Comparison of ENCODE assay signal across 20 cellular contexts in the genomic region with DNA sequence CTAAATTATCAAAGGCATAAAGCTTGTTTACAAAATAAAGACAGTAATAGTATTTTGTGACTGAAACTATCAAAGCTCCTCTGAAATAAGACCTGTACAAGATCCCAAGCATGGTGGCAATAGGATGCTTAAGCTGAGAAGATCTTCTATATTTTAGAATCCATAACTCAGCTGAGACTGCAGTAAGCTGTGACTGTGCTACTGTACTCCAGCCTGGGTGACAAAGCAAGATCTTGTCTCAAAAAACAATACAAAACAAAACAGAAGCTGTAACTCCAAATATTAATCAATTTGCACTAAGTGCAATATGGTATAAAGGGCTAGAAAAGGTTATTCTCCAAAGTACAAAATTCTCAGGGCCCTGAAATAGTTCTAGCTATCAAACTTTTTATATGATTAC. TPM values are rescaled to one million over a fixed set of nuclear protein-coding genes. Genes with fewer than 3 reads are reported as not detected.
DNase-seq lines count a peak whose midpoint lies in the region; ATAC-seq, FAIRE-seq and TF ChIP-seq lines count a peak whose summit lies in the region.
"Had no signal": no experiment of that assay in that cellular context is flagged by ENCODE, and none has a peak within 500 bp of the region (broad histone marks: within the 10 kb centered on the region; RNA-seq: fewer than 3 reads in every experiment).

No MANE protein-coding gene starts in this region.

- TF ChIP-seq CTCF in left ventricle myocardium inferior (IDR thresholded peaks at IDR 0.05; ENCODE audit: borderline replicate concordance) (no peak), esophagus squamous epithelium (IDR thresholded peaks at IDR 0.05) (no peak), prostate gland (IDR thresholded peaks at IDR 0.05) (no peak)

- no peak overlapping the region for H3K4me3 ChIP-seq in left ventricle myocardium inferior
- H3K4me3 ChIP-seq in esophagus squamous epithelium: no peak overlapping the region
- no peak overlapping the region for H3K4me3 ChIP-seq in skin epidermis
- H3K4me3 ChIP-seq in prostate gland: no peak overlapping the region
- H3K4me3 ChIP-seq: A549, GM23338 had no signal

- intact Hi-C loops in left ventricle myocardium inferior (cut with micrococcal nuclease) (no loop called here), left ventricle myocardium superior (cut with micrococcal nuclease) (no loop called here), esophagus squamous epithelium (cut with DNase I) (no loop called here), prostate gland (cut with DNase I) (no loop called here)

- TF ChIP-seq POLR2A in esophagus squamous epithelium (IDR thresholded peaks at IDR 0.05) (no peak), prostate gland (IDR thresholded peaks at IDR 0.05) (no peak)

- H3K27ac ChIP-seq in left ventricle myocardium inferior (replicated peaks) (peak overlapping the region; percentile 12), esophagus squamous epithelium (peak overlapping the region; percentile 74 to 87 (median 79)), skin epidermis (peak overlapping the region in 13 of 21 experiments; percentile 6 to 66 (median 52)), prostate gland (no peak overlapping the region)
- H3K27ac ChIP-seq: 22Rv1, A549, C4-2B, HL-60 had no signal

- ATAC-seq in left ventricle myocardium superior: no peak
- ATAC-seq in GM21825 (IDR thresholded peaks at IDR 0.05; ENCODE audit: unreplicated experiment): no peak
- ATAC-seq: A549, GM23338 had no signal

- peaks cover 11% of the 10 kb centered on the region for H3K36me3 ChIP-seq in left ventricle myocardium inferior
- H3K36me3 ChIP-seq in esophagus squamous epithelium: peaks cover 0 to 75% (median 4%) of the 10 kb centered on the region in 3 donors
- H3K36me3 ChIP-seq in prostate gland: no peaks in the 10 kb centered on the region

- DNase-seq in left ventricle myocardium inferior (no peak), left ventricle myocardium superior (no peak), esophagus squamous epithelium (lab: John Stamatoyannopoulos, UW) (no peak), HTR-8/SVneo (ENCODE audit: insufficient read length, low spot score) (no peak), prostate gland (ENCODE audit: low spot score) (no peak)
- DNase-seq: Caco-2; CD4-positive, alpha-beta T cell; HCEC 1CT had no signal

- H3K9me3 ChIP-seq in left ventricle myocardium inferior (replicated peaks): no peaks in the 10 kb centered on the region
- no peaks in the 10 kb centered on the region for H3K9me3 ChIP-seq in esophagus squamous epithelium
- H3K9me3 ChIP-seq in prostate gland: no peaks in the 10 kb centered on the region
- H3K9me3 ChIP-seq: A549, Caco-2 had no signal

- peaks cover 35% of the 10 kb centered on the region for H3K4me1 ChIP-seq in left ventricle myocardium inferior
- H3K4me1 ChIP-seq in esophagus squamous epithelium: peaks cover 6 to 62% (median 28%) of the 10 kb centered on the region in 3 donors
- H3K4me1 ChIP-seq in prostate gland (replicated peaks): no peaks in the 10 kb centered on the region
- H3K4me1 ChIP-seq: A549, Caco-2 had no signal

- no peak for FAIRE-seq in HTR-8/SVneo (lab: Jason Lieb, UNC)
- FAIRE-seq: A549, D721Med, G401.6, GM12891, GM18507, H54 had no signal

- H3K27me3 ChIP-seq in left ventricle myocardium inferior (ENCODE audit: low read depth): no peaks in the 10 kb centered on the region
- no peaks in the 10 kb centered on the region for H3K27me3 ChIP-seq in esophagus squamous epithelium
- H3K27me3 ChIP-seq in prostate gland (replicated peaks; ENCODE audit: insufficient read depth): no peaks in the 10 kb centered on the region

RNA-seq across cellular contexts. Expression of a gene that starts 55.8 kb away (rescaled TPM):
- 9.7 TPM for total RNA-seq in left ventricle myocardium inferior
- total RNA-seq in left ventricle myocardium superior: 9.7 TPM
- 1 to 10 TPM; 3.6 to 5.6 (median 3.9) TPM for total RNA-seq in esophagus squamous epithelium
- total RNA-seq in prostate gland: 10 to 100 TPM in 1 of 2 donors, 1 to 10 TPM in 1; 5.5 to 12.9 TPM

RNA-seq across cellular contexts. Expression of a gene that starts 59.5 kb away (rescaled TPM):
- total RNA-seq in left ventricle myocardium inferior: 18.6 TPM
- 23.1 TPM for total RNA-seq in left ventricle myocardium superior
- 10 to 100 TPM; 15.9 to 29.0 (median 20.2) TPM for total RNA-seq in esophagus squamous epithelium
- 10 to 100 TPM; 26.6 to 52.6 TPM for total RNA-seq in prostate gland

Comparison
In these comparisons a context has a peak if more than half of its experiments do, and no peak if none do; other contexts are left out.
1. H3K27ac ChIP-seq: peak in left ventricle myocardium inferior (single experiment), esophagus squamous epithelium (4 of 4) and skin epidermis (13 of 21); none in prostate gland (0 of 2).